ENCODE assay signal across 8 cellular contexts in genomic region chr5:88675159-88675757, GRCh38.
DNase-seq lines count a peak whose midpoint lies in the region; ATAC-seq and TF ChIP-seq lines count a peak whose summit lies in the region.

No MANE protein-coding gene starts in this region.

- TF ChIP-seq CTCF in WTC11 (IDR thresholded peaks at IDR 0.05), result no peak

- H3K4me1 ChIP-seq in BLaER1 treated with 17β-estradiol and CSF1 and Interleukin-3, amounts not matched to agents 10 nM and 100 nM, result peaks cover 17 to 23% (median 18%) of the 10 kb centered on the region in 10 experiments

- CTCF ChIA-PET in WTC11 (lab: Charles Lee), result interaction anchor here (1.0 to 3.3 kb wide), 12 partner anchors 9 to 905 kb away, joined by 3 to 19 read pairs (median 5); no protein-coding TSS in a partner anchor

- POLR2A ChIA-PET in WTC11 (lab: Charles Lee), result interaction anchor here (0.5 to 1.4 kb wide), 5 partner anchors 9 to 534 kb away, joined by 3 to 8 read pairs (median 4); no protein-coding TSS in a partner anchor

- ATAC-seq in GM19324 (IDR thresholded peaks at IDR 0.05; ENCODE audit: low FRiP score, unreplicated experiment) (peak; percentile 10), HG03439 (IDR thresholded peaks at IDR 0.05; ENCODE audit: unreplicated experiment) (peak; percentile 8), WTC11 (peak; percentile 3)
- ATAC-seq in stimulated activated naive B cell treated with anti-CD40 and anti-IgM and Interleukin-4, amounts not matched to agents 10 μg/mL and 1 μg/mL and 100 μg/mL, for 72 hours (replicated peaks), result peak; percentile 33 to 43

- H3K27ac ChIP-seq in BLaER1 treated with 17β-estradiol and CSF1 and Interleukin-3, amounts not matched to agents 10 nM and 100 nM, result no peak overlapping the region

- peaks cover 0 to 17% (median 12%) of the 10 kb centered on the region in 11 experiments; a peak in 18 of 22 replicates for H3K9me3 ChIP-seq in BLaER1 treated with 17β-estradiol and CSF1 and Interleukin-3, amounts not matched to agents 10 nM and 100 nM (replicated peaks in 1 of 11)

- H3K4me2 ChIP-seq in BLaER1 treated with 17β-estradiol and CSF1 and Interleukin-3, amounts not matched to agents 10 nM and 100 nM, result peak overlapping the region; percentile 70 to 97 (median 83)

- DNase-seq in WTC11 (ENCODE audit: low spot score) (no peak), activated gamma-delta T cell (lab: John Stamatoyannopoulos, UW) (no peak), GM03348 (ENCODE audit: low spot score) (no peak)
- DNase-seq in stimulated activated naive B cell treated with anti-CD40 and anti-IgM and Interleukin-4, amounts not matched to agents 10 μg/mL and 1 μg/mL and 100 μg/mL, for 72 hours, result no peak

- H3K4me3 Mint-ChIP-seq in WTC11, result peak overlapping the region; percentile 76
- H3K4me3 Mint-ChIP-seq in stimulated activated naive B cell treated with anti-CD40 and anti-IgM and Interleukin-4, amounts not matched to agents 10 μg/mL and 1 μg/mL and 100 μg/mL, for 72 hours, result peak overlapping the region; percentile 85 to 90

- H3K36me3 Mint-ChIP-seq in WTC11, result no peaks in the 10 kb centered on the region
- peaks cover 12 to 17% of the 10 kb centered on the region in 2 donors for H3K36me3 Mint-ChIP-seq in stimulated activated naive B cell treated with anti-CD40 and anti-IgM and Interleukin-4, amounts not matched to agents 10 μg/mL and 1 μg/mL and 100 μg/mL, for 72 hours

- peaks cover 65% of the 10 kb centered on the region for H3K4me1 Mint-ChIP-seq in WTC11
- H3K4me1 Mint-ChIP-seq in stimulated activated naive B cell treated with anti-CD40 and anti-IgM and Interleukin-4, amounts not matched to agents 10 μg/mL and 1 μg/mL and 100 μg/mL, for 72 hours, result peaks cover 17 to 44% of the 10 kb centered on the region in 2 donors

- no peaks in the 10 kb centered on the region for H3K36me3 ChIP-seq in BLaER1 treated with 17β-estradiol and CSF1 and Interleukin-3, amounts not matched to agents 10 nM and 100 nM

- H3K27me3 Mint-ChIP-seq in WTC11 (ENCODE audit: low read depth), result peaks cover 98% of the 10 kb centered on the region
- peaks cover 69 to 81% of the 10 kb centered on the region in 2 donors for H3K27me3 Mint-ChIP-seq in stimulated activated naive B cell treated with anti-CD40 and anti-IgM and Interleukin-4, amounts not matched to agents 10 μg/mL and 1 μg/mL and 100 μg/mL, for 72 hours

- H3K9me3 Mint-ChIP-seq in WTC11, result no peaks in the 10 kb centered on the region
- H3K9me3 Mint-ChIP-seq in stimulated activated naive B cell treated with anti-CD40 and anti-IgM and Interleukin-4, amounts not matched to agents 10 μg/mL and 1 μg/mL and 100 μg/mL, for 72 hours, result peaks cover 8 to 9% of the 10 kb centered on the region in 2 donors

- no peak overlapping the region for H3K9ac ChIP-seq in BLaER1 treated with 17β-estradiol and CSF1 and Interleukin-3, amounts not matched to agents 10 nM and 100 nM

- peaks cover 0 to 88% (median 66%) of the 10 kb centered on the region in 11 experiments; a peak in 19 of 22 replicates for H4K20me1 ChIP-seq in BLaER1 treated with 17β-estradiol and CSF1 and Interleukin-3, amounts not matched to agents 10 nM and 100 nM

- peak overlapping the region; percentile 32 to 64 (median 54); a peak in 19 of 20 replicates for H3K4me3 ChIP-seq in BLaER1 treated with 17β-estradiol and CSF1 and Interleukin-3, amounts not matched to agents 10 nM and 100 nM
- peak overlapping the region; percentile 45 for H3K4me3 ChIP-seq in iPS-11a (ENCODE audit: low read depth, low read length)

- peak overlapping the region; percentile 15; the same call in 1 of the 2 replicates for H3K27ac Mint-ChIP-seq in WTC11
- H3K27ac Mint-ChIP-seq in stimulated activated naive B cell treated with anti-CD40 and anti-IgM and Interleukin-4, amounts not matched to agents 10 μg/mL and 1 μg/mL and 100 μg/mL, for 72 hours, result peak overlapping the region; percentile 66

- peaks cover 99 to 100% (median 100%) of the 10 kb centered on the region in 11 experiments for H3K27me3 ChIP-seq in BLaER1 treated with 17β-estradiol and CSF1 and Interleukin-3, amounts not matched to agents 10 nM and 100 nM

TF ChIP-seq in WTC11, 78 proteins besides CTCF, POLR2A, EP300 and RAD21:
- TF ChIP-seq ZNF423 (CRISPR knock-in tag; IDR thresholded peaks at IDR 0.05) (no peak), FOXK1 (CRISPR knock-in tag; IDR thresholded peaks at IDR 0.05) (no peak), SOX15 (CRISPR knock-in tag; IDR thresholded peaks at IDR 0.05) (no peak), OVOL2 (CRISPR knock-in tag; IDR thresholded peaks at IDR 0.05; ENCODE audit: borderline replicate concordance) (no peak)
